Comparison of ENCODE assay signal across 33 cellular contexts in the genomic region with DNA sequence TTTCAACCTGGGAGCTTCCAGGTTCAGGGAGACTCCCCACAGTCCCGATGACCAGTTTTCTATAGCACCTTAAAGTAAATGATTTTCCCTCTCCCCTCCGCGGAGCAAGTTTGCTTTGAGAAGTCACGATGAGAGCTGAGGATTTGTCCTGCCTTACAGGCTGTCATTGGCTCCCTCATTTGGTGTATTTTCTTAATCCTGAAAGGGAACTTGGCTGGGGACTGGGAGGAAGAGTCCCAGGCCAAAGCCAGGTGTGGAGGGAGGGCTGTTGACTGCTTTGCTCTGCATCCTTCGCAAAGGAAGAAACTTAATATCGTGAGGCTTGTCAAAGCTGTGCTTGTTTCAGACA.
A peak's percentile ranks its signal among the peaks of the same experiment; 100 is the strongest.
DNase-seq lines count a peak whose midpoint lies in the region; ATAC-seq and TF ChIP-seq lines count a peak whose summit lies in the region.
"Had no signal": no experiment of that assay in that cellular context is flagged by ENCODE, and none has a peak within 500 bp of the region (broad histone marks: within the 10 kb centered on the region; RNA-seq: fewer than 3 reads in every experiment).

No MANE protein-coding gene starts in this region.

- ATAC-seq in Right ventricle myocardium superior (ENCODE audit: poor library complexity), result no peak
- ATAC-seq: left lung, natural killer cell, pancreas, SK-N-SH treated with all-trans-retinoic acid at 6 μM for 48 hours had no signal

- H3K4me1 ChIP-seq in iPS-20b (ENCODE audit: insufficient read depth, low read length), result peaks cover 43% of the 10 kb centered on the region
- no peaks in the 10 kb centered on the region for H3K4me1 ChIP-seq in esophagus squamous epithelium
- H3K4me1 ChIP-seq: left lung, pancreas, spleen had no signal

- H3K36me3 ChIP-seq in iPS-20b (ENCODE audit: insufficient read depth, low read depth, low read length), result no peaks in the 10 kb centered on the region
- no peaks in the 10 kb centered on the region for H3K36me3 ChIP-seq in esophagus squamous epithelium
- H3K36me3 ChIP-seq: brain microvascular endothelial cell, HAP-1, left lung, MG63, pancreas, spleen, tibial artery had no signal

- H3K4me1 Mint-ChIP-seq in mesothelial cell of epicardium, result peaks cover 40% of the 10 kb centered on the region
- H3K4me1 Mint-ChIP-seq: immature natural killer cell had no signal

- H3K27me3 Mint-ChIP-seq in mesothelial cell of epicardium (ENCODE audit: low read depth), result peaks cover 58% of the 10 kb centered on the region

- TF ChIP-seq POLR2A in esophagus squamous epithelium (IDR thresholded peaks at IDR 0.05), result no peak

- H3K27ac ChIP-seq in coronary artery, result no peak overlapping the region
- H3K27ac ChIP-seq in iPS-20b (ENCODE audit: low read length), result no peak overlapping the region
- H3K27ac ChIP-seq in esophagus squamous epithelium, result no peak overlapping the region
- H3K27ac ChIP-seq: brain microvascular endothelial cell, epithelial cell of prostate, left lung, pancreas, spleen, VCaP had no signal

- H3K27ac Mint-ChIP-seq in mesothelial cell of epicardium, result no peak overlapping the region
- H3K27ac Mint-ChIP-seq: activated T-cell treated with anti-CD3 and anti-CD28 coated beads, Interleukin-2, amount 50 U/mL, for 24 hours; B cell; immature natural killer cell; natural killer cell had no signal

- DNase-seq in cardiac septum (ENCODE audit: low spot score), result peak; percentile 51
- no peak for DNase-seq in Right ventricle myocardium superior
- DNase-seq in coronary artery (ENCODE audit: low spot score), result peak; percentile 40
- DNase-seq in mesothelial cell of epicardium (ENCODE audit: low spot score in 2 of 2, unreplicated experiment in 2 of 2), result no peak
- DNase-seq in nucleus accumbens (lab: John Stamatoyannopoulos, UW), result no peak
- no peak for DNase-seq in esophagus squamous epithelium (lab: John Stamatoyannopoulos, UW)
- DNase-seq: activated CD4-positive, alpha-beta T cell treated with anti-CD3 and anti-CD28 coated beads for 48 hours; activated naive CD4-positive, alpha-beta T cell treated with Interleukin-2 at 50 U/mL for 16 hours; activated T-cell treated with anti-CD3 and anti-CD28 coated beads, Interleukin-2, amount 50 U/mL, for 24 hours; brain microvascular endothelial cell; CD8-positive, alpha-beta memory T cell; DMS153; effector CD4-positive, alpha-beta T cell; glutamatergic neuron; immature natural killer cell; KG1; left lung; MG63; natural killer cell; NCI-H1417; NCI-H2029 treated with DMSO at 0.1 percent for 48 hours; NCI-H226; NCI-H774; pancreas; spleen; T-helper 9 cell had no signal

- H3K9me3 ChIP-seq in iPS-20b (ENCODE audit: insufficient read depth, low read depth, low read length), result no peaks in the 10 kb centered on the region
- no peaks in the 10 kb centered on the region for H3K9me3 ChIP-seq in esophagus squamous epithelium
- H3K9me3 ChIP-seq: HAP-1, left lung, MG63, pancreas, spleen, tibial artery had no signal

- H3K4me3 ChIP-seq in coronary artery (no peak overlapping the region), iPS-20b (ENCODE audit: low read length) (peak overlapping the region; percentile 40), esophagus squamous epithelium (no peak overlapping the region)
- H3K4me3 ChIP-seq: HAP-1, left lung, MG63, pancreas, spleen had no signal

- no peak overlapping the region for H3K4me3 Mint-ChIP-seq in mesothelial cell of epicardium
- H3K4me3 Mint-ChIP-seq: activated T-cell treated with anti-CD3 and anti-CD28 coated beads, Interleukin-2, amount 50 U/mL, for 24 hours; B cell; CD8-positive, alpha-beta memory T cell; natural killer cell had no signal

- H3K27me3 ChIP-seq in iPS-20b (ENCODE audit: insufficient read depth, low read length), result peaks cover 91% of the 10 kb centered on the region
- H3K27me3 ChIP-seq in esophagus squamous epithelium, result peaks cover 0 to 58% (median 0%) of the 10 kb centered on the region in 4 donors
- H3K27me3 ChIP-seq: MG63, pancreas, tibial artery had no signal

- no peaks in the 10 kb centered on the region for H3K36me3 Mint-ChIP-seq in mesothelial cell of epicardium
- H3K36me3 Mint-ChIP-seq: CD8-positive, alpha-beta memory T cell; immature natural killer cell; natural killer cell had no signal

- no peaks in the 10 kb centered on the region for H3K9me3 Mint-ChIP-seq in mesothelial cell of epicardium
- H3K9me3 Mint-ChIP-seq: activated T-cell treated with anti-CD3 and anti-CD28 coated beads, Interleukin-2, amount 50 U/mL, for 24 hours; CD8-positive, alpha-beta memory T cell; immature natural killer cell; natural killer cell had no signal

- no peak overlapping the region for H3K9ac ChIP-seq in iPS-20b (ENCODE audit: low read depth, low read length)

- no peak for TF ChIP-seq CTCF in coronary artery (IDR thresholded peaks at IDR 0.05)
- no peak for TF ChIP-seq CTCF in mesothelial cell of epicardium (IDR thresholded peaks at IDR 0.05; ENCODE audit: unreplicated experiment)
- no peak for TF ChIP-seq CTCF in esophagus squamous epithelium (IDR thresholded peaks at IDR 0.05)

- WGBS in esophagus squamous epithelium, 2 donors, result 39 to 55% methylated on average over 2 to 5 of the region's 6 CpGs

- intact Hi-C loops in cardiac septum (cut with DNase I) (loop anchor here (2.0 kb wide), 1 partner anchor 39 kb away; no protein-coding TSS in a partner anchor), Right ventricle myocardium superior (cut with DNase I) (no loop called here), esophagus squamous epithelium (cut with DNase I) (no loop called here)

Comparison
In these comparisons a context has a peak if more than half of its experiments do, and no peak if none do; other contexts are left out.
1. DNase-seq: peak in cardiac septum (single experiment) and coronary artery (single experiment); none in Right ventricle myocardium superior (single experiment), mesothelial cell of epicardium (0 of 2), nucleus accumbens (0 of 56) and esophagus squamous epithelium (single experiment).